In genomic region chr14:74508292-74508731, GRCh38 we compare ENCODE assay signal across 10 cellular contexts. TPM values are rescaled to one million over a fixed set of nuclear protein-coding genes. Genes with fewer than 3 reads are reported as not detected.
A peak's percentile ranks its signal among the peaks of the same experiment; 100 is the strongest.
DNase-seq lines count a peak whose midpoint lies in the region; ATAC-seq, FAIRE-seq and TF ChIP-seq lines count a peak whose summit lies in the region.
"Had no signal": no experiment of that assay in that cellular context is flagged by ENCODE, and none has a peak within 500 bp of the region (broad histone marks: within the 10 kb centered on the region; RNA-seq: fewer than 3 reads in every experiment).

No MANE protein-coding gene starts in this region.

- no peak overlapping the region for H3K4me3 ChIP-seq in K562
- H3K4me3 ChIP-seq: MG63 had no signal

- H3K4me2 ChIP-seq in K562 (ENCODE audit: insufficient read depth, low read length), result no peak overlapping the region

- ATAC-seq in K562 (peak; percentile 72), GM19328 (IDR thresholded peaks at IDR 0.05; ENCODE audit: unreplicated experiment) (no peak), GM19467 (IDR thresholded peaks at IDR 0.05; ENCODE audit: unreplicated experiment) (no peak)

- H3K27ac Mint-ChIP-seq in nephron, result no peak overlapping the region
- H3K27ac Mint-ChIP-seq: T-helper 1 cell treated with Interleukin-12 subunit alpha and Interleukin-12 subunit beta and Interleukin-4 antibody, amounts not matched to agents 30 μg/mL and 1 μg/mL, for 36 hours had no signal

- no peaks in the 10 kb centered on the region for H3K9me3 Mint-ChIP-seq in nephron
- H3K9me3 Mint-ChIP-seq: T-helper 1 cell treated with Interleukin-12 subunit alpha and Interleukin-12 subunit beta and Interleukin-4 antibody, amounts not matched to agents 30 μg/mL and 1 μg/mL, for 36 hours had no signal

- H3K27me3 ChIP-seq in K562 (ENCODE audit: control insufficient read depth in 2 of 2, insufficient read depth in 2 of 2, low read length in 2 of 2), result peaks cover 4 to 70% of the 10 kb centered on the region in 2 experiments; a peak in 3 of 5 replicates
- H3K27me3 ChIP-seq: MG63 had no signal

- BruUV-seq in K562 (replicated peaks; lab: Mats Ljungman, UMichigan), result no TSS peak

- CTCF ChIA-PET in K562 (lab: Yijun Ruan, JAX; ENCODE audit: low intra/inter-chr PET ratio), result no interaction called here

- TF ChIP-seq EP300 in K562 (IDR thresholded peaks at IDR 0.05; ENCODE audit: low read length), result no peak

- no peak overlapping the region for H3K4me3 Mint-ChIP-seq in nephron
- H3K4me3 Mint-ChIP-seq: T-helper 1 cell treated with Interleukin-12 subunit alpha and Interleukin-12 subunit beta and Interleukin-4 antibody, amounts not matched to agents 30 μg/mL and 1 μg/mL, for 36 hours had no signal

- H3K36me3 Mint-ChIP-seq in nephron (ENCODE audit: low read depth), result no peaks in the 10 kb centered on the region

- H3K79me2 ChIP-seq in K562 (ENCODE audit: control insufficient read depth, insufficient read depth, low read length), result no peaks in the 10 kb centered on the region

- POLR2A ChIA-PET in K562 (lab: Yijun Ruan, JAX), result interaction anchor here (1.7 kb wide), 1 partner anchor 9 kb away, joined by 5 read pairs; no protein-coding TSS in a partner anchor

- in situ Hi-C loops in K562 (cut with MboI), result no loop called here

- peaks cover 0 to 1% of the 10 kb centered on the region in 2 experiments; a peak in 1 of 5 replicates for H3K4me1 ChIP-seq in K562 (replicated peaks in 1 of 2; ENCODE audit: control insufficient read depth in 2 of 2, insufficient read depth in 2 of 2, low read length in 2 of 2)

- H3K36me3 ChIP-seq in K562 (ENCODE audit: control insufficient read depth, insufficient read depth, low read length), result no peaks in the 10 kb centered on the region
- H3K36me3 ChIP-seq: MG63 had no signal

- no peak overlapping the region for H3K9ac ChIP-seq in K562 (ENCODE audit: insufficient read depth in 1 of 2, low read depth in 2 of 2, low read length in 2 of 2)

- intact Hi-C loops in K562 (cut with micrococcal nuclease), result no loop called here

- no peak overlapping the region for H2AFZ ChIP-seq in K562 (ENCODE audit: low read depth, low read length)

- peak; percentile 73 for FAIRE-seq in HTR-8/SVneo (lab: Jason Lieb, UNC)
- no peak for FAIRE-seq in K562 (lab: Jason Lieb, UNC)

- no peaks in the 10 kb centered on the region for H3K27me3 Mint-ChIP-seq in nephron (ENCODE audit: low read depth)

- no peak for TF ChIP-seq RAD21 in K562 (CRISPR knock-in tag; conservative IDR thresholded peaks at IDR 0.05 in 1 of 2, IDR thresholded peaks at IDR 0.05 in 1 of 2)

- no peak for TF ChIP-seq POLR2A in K562 (conservative IDR thresholded peaks at IDR 0.05)

- DNase-seq in ELR (ENCODE audit: low read depth) (peak; percentile 38), HTR-8/SVneo (ENCODE audit: insufficient read length, low spot score) (no peak), K562 (ENCODE audit: extremely low read depth in 1 of 4, low spot score in 3 of 4) (no peak), NOMO-1 treated with dmso at 0.1 percent for 144 hours (lab: John Stamatoyannopoulos, UW; ENCODE audit: unreplicated experiment) (no peak), NCI-H1930 (lab: John Stamatoyannopoulos, UW) (no peak)
- DNase-seq: MG63 had no signal

- peak; percentile 39 to 97 (median 63); a peak in 4 of 6 replicates for TF ChIP-seq CTCF in K562 (IDR thresholded peaks at IDR 0.05 in 2 of 3, conservative IDR thresholded peaks at IDR 0.05 in 1 of 3; ENCODE audit: insufficient read depth in 2 of 3, low read depth in 1 of 3, low read length in 3 of 3)
- peak; percentile 25 to 29 (median 28) for TF ChIP-seq CTCF in nephron (IDR thresholded peaks at IDR 0.05; ENCODE audit: unreplicated experiment in 3 of 3)

- H4K20me1 ChIP-seq in K562 (replicated peaks; ENCODE audit: control insufficient read depth, insufficient read depth, low read length), result no peaks in the 10 kb centered on the region

- no peak overlapping the region for H3K27ac ChIP-seq in K562 (ENCODE audit: extremely low read depth, low read depth, low read length)

- H3K9me1 ChIP-seq in K562 (ENCODE audit: control insufficient read depth, insufficient read depth, low read length), result no peaks in the 10 kb centered on the region

- 0% methylated on average over 8 of the region's 15 CpGs for WGBS in K562 (ENCODE audit: insufficient coverage, low coverage, missing lambda C conversion rate)

- H3K4me1 Mint-ChIP-seq in nephron, result peaks cover 15% of the 10 kb centered on the region

- no peaks in the 10 kb centered on the region for H3K9me3 ChIP-seq in K562 (replicated peaks; ENCODE audit: control insufficient read depth, insufficient read depth, low read depth, low read length)
- H3K9me3 ChIP-seq: MG63 had no signal

TF ChIP-seq in K562, 482 proteins besides CTCF, POLR2A, EP300 and RAD21 (continues in another document):
- TF ChIP-seq SNAPC5 (CRISPR knock-in tag; IDR thresholded peaks at IDR 0.05) (no peak), THAP12 (CRISPR knock-in tag; IDR thresholded peaks at IDR 0.05) (no peak)
- TF ChIP-seq, protein P1, sequence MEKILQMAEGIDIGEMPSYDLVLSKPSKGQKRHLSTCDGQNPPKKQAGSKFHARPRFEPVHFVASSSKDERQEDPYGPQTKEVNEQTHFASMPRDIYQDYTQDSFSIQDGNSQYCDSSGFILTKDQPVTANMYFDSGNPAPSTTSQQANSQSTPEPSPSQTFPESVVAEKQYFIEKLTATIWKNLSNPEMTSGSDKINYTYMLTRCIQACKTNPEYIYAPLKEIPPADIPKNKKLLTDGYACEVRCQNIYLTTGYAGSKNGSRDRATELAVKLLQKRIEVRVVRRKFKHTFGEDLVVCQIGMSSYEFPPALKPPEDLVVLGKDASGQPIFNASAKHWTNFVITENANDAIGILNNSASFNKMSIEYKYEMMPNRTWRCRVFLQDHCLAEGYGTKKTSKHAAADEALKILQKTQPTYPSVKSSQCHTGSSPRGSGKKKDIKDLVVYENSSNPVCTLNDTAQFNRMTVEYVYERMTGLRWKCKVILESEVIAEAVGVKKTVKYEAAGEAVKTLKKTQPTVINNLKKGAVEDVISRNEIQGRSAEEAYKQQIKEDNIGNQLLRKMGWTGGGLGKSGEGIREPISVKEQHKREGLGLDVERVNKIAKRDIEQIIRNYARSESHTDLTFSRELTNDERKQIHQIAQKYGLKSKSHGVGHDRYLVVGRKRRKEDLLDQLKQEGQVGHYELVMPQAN (IDR thresholded peaks at IDR 0.05; ENCODE audit: borderline replicate concordance), result no peak

RNA-seq across cellular contexts. Expression of gene ISCA2, which starts 14.7 kb away (rescaled TPM):
- 3.4 and 8.0 TPM in 2 replicates for total RNA-seq in K562 (2011; cell fraction: chromatin; rRNA removed; ENCODE audit: low replicate concordance)
- total RNA-seq in K562 (2011; cell fraction: nucleolus; rRNA removed), result 2.5 TPM in 2 replicates
- total RNA-seq in K562 (2011; cell fraction: nucleoplasm; rRNA removed), result 4.9 and 8.5 TPM in 2 replicates
- total RNA-seq in K562 (2014; rRNA removed) (18.1 and 19.2 TPM in 2 replicates), K562 (2014; rRNA removed; fragmentation: Illumina TruSeq; extraction: Trizol) (13.8 and 17.8 TPM in 2 replicates), K562 (2015; rRNA removed; fragmentation: Illumina TruSeq; extraction: Trizol) (12.8 and 13.6 TPM in 2 replicates), K562 (2021) (20.3 and 21.1 TPM in 2 replicates)
- polyA plus RNA-seq in K562 (2011; rRNA removed) (27.0 and 36.7 TPM in 2 replicates), K562 (2014; fragmentation: Illumina TruSeq; extraction: Trizol) (20.9 and 22.1 TPM in 2 replicates), K562 (2014; fragmentation: Nextera tagmentation; extraction: Ambion mirVana) (1 to 10 TPM; 5.0 to 9.9 TPM), K562 (2014; rRNA removed) (30.7 and 31.7 TPM in 2 replicates)
- polyA plus RNA-seq in K562 (2011; cell fraction: cytosol; rRNA removed), result 17.8 and 37.5 TPM in 2 replicates
- 7.2 and 11.2 TPM in 2 replicates for polyA plus RNA-seq in K562 (2011; cell fraction: nucleus; rRNA removed)
- 15.7 and 20.4 TPM in 2 replicates for polyA plus RNA-seq in K562 (2012)
- 7.5 and 8.3 TPM in 2 replicates for polyA minus RNA-seq in K562 (2011; rRNA and poly(A)+ RNA removed)
- 1.5 and 4.9 TPM in 2 replicates for polyA minus RNA-seq in K562 (2011; cell fraction: cytosol; rRNA and poly(A)+ RNA removed)
- 3.4 and 6.9 TPM in 2 replicates for polyA minus RNA-seq in K562 (2011; cell fraction: nucleus; rRNA and poly(A)+ RNA removed)

RNA-seq across cellular contexts. Expression of gene NPC2, which starts 15.2 kb away (rescaled TPM):
- 12.4 and 26.6 TPM in 2 replicates for total RNA-seq in K562 (2011; cell fraction: chromatin; rRNA removed; ENCODE audit: low replicate concordance)
- 26.7 and 37.7 TPM in 2 replicates for total RNA-seq in K562 (2011; cell fraction: nucleolus; rRNA removed)
- 28.3 and 30.4 TPM in 2 replicates for total RNA-seq in K562 (2011; cell fraction: nucleoplasm; rRNA removed)
- 29.1 and 32.6 TPM in 2 replicates for total RNA-seq in K562 (2014; rRNA removed)
- total RNA-seq in K562 (2014; rRNA removed; fragmentation: Illumina TruSeq; extraction: Trizol), result 15.6 and 17.9 TPM in 2 replicates
- total RNA-seq in K562 (2015; rRNA removed; fragmentation: Illumina TruSeq; extraction: Trizol), result 66.4 and 74.1 TPM in 2 replicates
- total RNA-seq in K562 (2021), result 18.6 and 19.5 TPM in 2 replicates
- polyA plus RNA-seq in K562 (2011; rRNA removed), result 16.6 and 30.6 TPM in 2 replicates
- 50.1 and 53.2 TPM in 2 replicates for polyA plus RNA-seq in K562 (2011; cell fraction: cytosol; rRNA removed)
- 17.6 and 25.7 TPM in 2 replicates for polyA plus RNA-seq in K562 (2011; cell fraction: nucleus; rRNA removed)
- polyA plus RNA-seq in K562 (2012), result 97.1 and 166 TPM in 2 replicates
- polyA plus RNA-seq in K562 (2014; fragmentation: Illumina TruSeq; extraction: Trizol), result 30.8 and 35.9 TPM in 2 replicates
- 10 to 100 TPM; 40.7 to 62.5 TPM for polyA plus RNA-seq in K562 (2014; fragmentation: Nextera tagmentation; extraction: Ambion mirVana)
- 33.2 and 34.5 TPM in 2 replicates for polyA plus RNA-seq in K562 (2014; rRNA removed)
- polyA minus RNA-seq in K562 (2011; rRNA and poly(A)+ RNA removed), result 12.8 and 15.5 TPM in 2 replicates
- 17.5 and 18.4 TPM in 2 replicates for polyA minus RNA-seq in K562 (2011; cell fraction: cytosol; rRNA and poly(A)+ RNA removed)
- polyA minus RNA-seq in K562 (2011; cell fraction: nucleus; rRNA and poly(A)+ RNA removed), result 2.6 and 8.2 TPM in 2 replicates
